ENCODE assay signal across 15 cellular contexts in genomic region chr14:65335548-65335947, GRCh38.
A peak's percentile ranks its signal among the peaks of the same experiment; 100 is the strongest.
DNase-seq lines count a peak whose midpoint lies in the region; ATAC-seq and TF ChIP-seq lines count a peak whose summit lies in the region.
"Had no signal": no experiment of that assay in that cellular context is flagged by ENCODE, and none has a peak within 500 bp of the region (broad histone marks: within the 10 kb centered on the region; RNA-seq: fewer than 3 reads in every experiment).

No MANE protein-coding gene starts in this region.

- peak overlapping the region; percentile 96 for H3K27ac ChIP-seq in SK-N-MC
- no peak overlapping the region for H3K27ac ChIP-seq in MM.1S (ENCODE audit: low read length)
- H3K27ac ChIP-seq: HL-60, neural progenitor cell had no signal

- CTCF ChIA-PET in activated CD4-positive, alpha-beta T cell treated with anti-CD3 and anti-CD28 coated beads for 36 hours (lab: Charles Lee): interaction anchor here (0.6 to 1.7 kb wide), 6 partner anchors 31 to 220 kb away, joined by 3 to 5 read pairs (median 4); no protein-coding TSS in a partner anchor

- POLR2A ChIA-PET in activated CD4-positive, alpha-beta T cell treated with anti-CD3 and anti-CD28 coated beads for 36 hours (lab: Charles Lee): no interaction called here

- H3K9me3 ChIP-seq in SK-N-MC (ENCODE audit: low read depth, low read length): no peaks in the 10 kb centered on the region; the same call in 1 of the 2 replicates
- no peaks in the 10 kb centered on the region for H3K9me3 ChIP-seq in iPS-15b (ENCODE audit: control insufficient read depth, insufficient read depth, low read length)
- H3K9me3 ChIP-seq in MM.1S (replicated peaks; ENCODE audit: insufficient read depth, low read length): no peaks in the 10 kb centered on the region

- H3K4me3 ChIP-seq in SK-N-MC (no peak overlapping the region), iPS-15b (ENCODE audit: low read depth, low read length) (peak overlapping the region; percentile 31), MM.1S (ENCODE audit: low read length) (no peak overlapping the region)
- H3K4me3 ChIP-seq: neural progenitor cell had no signal

- peaks cover 9% of the 10 kb centered on the region; the same call in 1 of the 2 replicates for H3F3A ChIP-seq in MM.1S (ENCODE audit: insufficient read depth, low read length)

- no peak overlapping the region for H2AFZ ChIP-seq in MM.1S (ENCODE audit: low read length)
- H2AFZ ChIP-seq: neural progenitor cell had no signal

- TF ChIP-seq CTCF in MM.1S (IDR thresholded peaks at IDR 0.05; ENCODE audit: low read length): no peak

- no peak for ATAC-seq in activated CD4-positive, alpha-beta T cell treated with anti-CD3 and anti-CD28 coated beads for 36 hours
- no peak for ATAC-seq in stimulated activated memory B cell treated with anti-CD40 and anti-IgM and Interleukin-4, amounts not matched to agents 10 μg/mL and 1 μg/mL and 100 μg/mL, for 72 hours

- H3K9me2 ChIP-seq in MM.1S (replicated peaks; ENCODE audit: insufficient read depth, low read length): no peaks in the 10 kb centered on the region

- no peak for DNase-seq in activated CD4-positive, alpha-beta T cell treated with anti-CD3 and anti-CD28 coated beads for 36 hours
- no peak for DNase-seq in activated CD4-positive, alpha-beta T cell treated with anti-CD3 and anti-CD28 coated beads, Interleukin-2, amount 50 U/mL, for 1 hour
- DNase-seq in SK-N-MC (ENCODE audit: low read depth, low spot score) (no peak), activated gamma-delta T cell treated with Interleukin-2 at 50 U/mL for 16 hours (no peak), MM.1S (no peak), NCI-H2227 treated with DMSO at 0.1 percent for 48 hours (lab: John Stamatoyannopoulos, UW) (no peak)
- DNase-seq: effector CD4-positive, alpha-beta T cell; NCI-H2029 treated with DMSO at 0.1 percent for 48 hours; SHP77; substantia nigra had no signal

- H3K4me3 Mint-ChIP-seq in activated CD4-positive, alpha-beta T cell treated with anti-CD3 and anti-CD28 coated beads for 36 hours: no peak overlapping the region
- no peak overlapping the region for H3K4me3 Mint-ChIP-seq in stimulated activated memory B cell treated with anti-CD40 and anti-IgM and Interleukin-4, amounts not matched to agents 10 μg/mL and 1 μg/mL and 100 μg/mL, for 72 hours
- H3K4me3 Mint-ChIP-seq: neural progenitor cell had no signal

- intact Hi-C loops in activated CD4-positive, alpha-beta T cell treated with anti-CD3 and anti-CD28 coated beads for 36 hours (cut with DNase I, micrococcal nuclease): loop anchor here in 1 of 2 experiments (5.0 kb wide), 1 partner anchor 233 kb away; the partner anchor contains the start of gene MAX

- no peaks in the 10 kb centered on the region for H4K20me1 ChIP-seq in MM.1S (ENCODE audit: insufficient read depth, low read length)

- peak overlapping the region; percentile 62 for H3K9ac ChIP-seq in SK-N-MC (ENCODE audit: insufficient read length)
- no peak overlapping the region for H3K9ac ChIP-seq in iPS-15b (ENCODE audit: low read depth, low read length)
- H3K9ac ChIP-seq in MM.1S (ENCODE audit: low read length): no peak overlapping the region
- H3K9ac ChIP-seq: neural progenitor cell had no signal

- peaks cover 55% of the 10 kb centered on the region for H3K4me1 Mint-ChIP-seq in activated CD4-positive, alpha-beta T cell treated with anti-CD3 and anti-CD28 coated beads for 36 hours
- H3K4me1 Mint-ChIP-seq in stimulated activated memory B cell treated with anti-CD40 and anti-IgM and Interleukin-4, amounts not matched to agents 10 μg/mL and 1 μg/mL and 100 μg/mL, for 72 hours: peaks cover 64% of the 10 kb centered on the region

- H3K4me2 ChIP-seq in MM.1S (ENCODE audit: low read depth, low read length): no peak overlapping the region
- H3K4me2 ChIP-seq: neural progenitor cell had no signal

- H3K27me3 Mint-ChIP-seq in activated CD4-positive, alpha-beta T cell treated with anti-CD3 and anti-CD28 coated beads for 36 hours: no peaks in the 10 kb centered on the region
- no peaks in the 10 kb centered on the region for H3K27me3 Mint-ChIP-seq in stimulated activated memory B cell treated with anti-CD40 and anti-IgM and Interleukin-4, amounts not matched to agents 10 μg/mL and 1 μg/mL and 100 μg/mL, for 72 hours

- H3K27me3 ChIP-seq in iPS-15b (ENCODE audit: control insufficient read depth, insufficient read depth, low read length): no peaks in the 10 kb centered on the region
- H3K27me3 ChIP-seq in MM.1S (replicated peaks; ENCODE audit: insufficient read depth, low read length): no peaks in the 10 kb centered on the region

- H3K27ac Mint-ChIP-seq in activated CD4-positive, alpha-beta T cell treated with anti-CD3 and anti-CD28 coated beads for 36 hours: peak overlapping the region; percentile 74
- peak overlapping the region; percentile 84 for H3K27ac Mint-ChIP-seq in stimulated activated memory B cell treated with anti-CD40 and anti-IgM and Interleukin-4, amounts not matched to agents 10 μg/mL and 1 μg/mL and 100 μg/mL, for 72 hours
- H3K27ac Mint-ChIP-seq: neural progenitor cell had no signal

- H3K36me3 Mint-ChIP-seq in activated CD4-positive, alpha-beta T cell treated with anti-CD3 and anti-CD28 coated beads for 36 hours (ENCODE audit: low read depth): peaks cover 5% of the 10 kb centered on the region
- H3K36me3 Mint-ChIP-seq in stimulated activated memory B cell treated with anti-CD40 and anti-IgM and Interleukin-4, amounts not matched to agents 10 μg/mL and 1 μg/mL and 100 μg/mL, for 72 hours: peaks cover 6% of the 10 kb centered on the region
- H3K36me3 Mint-ChIP-seq: neural progenitor cell had no signal

- H3K9me3 Mint-ChIP-seq in activated CD4-positive, alpha-beta T cell treated with anti-CD3 and anti-CD28 coated beads for 36 hours (ENCODE audit: low read depth): no peaks in the 10 kb centered on the region
- no peaks in the 10 kb centered on the region for H3K9me3 Mint-ChIP-seq in stimulated activated memory B cell treated with anti-CD40 and anti-IgM and Interleukin-4, amounts not matched to agents 10 μg/mL and 1 μg/mL and 100 μg/mL, for 72 hours
- H3K9me3 Mint-ChIP-seq: activated T-cell treated with anti-CD3 and anti-CD28 coated beads, Interleukin-2, amount 50 U/mL, for 72 hours; neural progenitor cell had no signal

- peaks cover 20% of the 10 kb centered on the region for H3K4me1 ChIP-seq in iPS-15b (ENCODE audit: control insufficient read depth, insufficient read depth, low read length)
- peaks cover 30% of the 10 kb centered on the region for H3K4me1 ChIP-seq in MM.1S (ENCODE audit: low read length)

- H3K36me3 ChIP-seq in SK-N-MC (ENCODE audit: insufficient read depth, low read length) (no peaks in the 10 kb centered on the region), iPS-15b (ENCODE audit: control insufficient read depth, insufficient read depth, low read length) (no peaks in the 10 kb centered on the region), MM.1S (replicated peaks; ENCODE audit: insufficient read depth, low read length) (no peaks in the 10 kb centered on the region)
- H3K36me3 ChIP-seq: neural progenitor cell had no signal

- H3K79me2 ChIP-seq in MM.1S (ENCODE audit: low read length): no peaks in the 10 kb centered on the region
